Comparison of ENCODE assay signal across 8 cellular contexts in genomic region chr21:39346671-39347327, GRCh38. TPM values are rescaled to one million over a fixed set of nuclear protein-coding genes. Genes with fewer than 3 reads are reported as not detected.
DNase-seq lines count a peak whose midpoint lies in the region; ATAC-seq and TF ChIP-seq lines count a peak whose summit lies in the region.

No MANE protein-coding gene starts in this region.

- DNase-seq in cardiac muscle cell (ENCODE audit: low read depth in 1 of 2, low spot score in 1 of 2) = no peak
- DNase-seq in Right ventricle myocardium inferior (ENCODE audit: missing footprints) = no peak
- no peak for DNase-seq in WTC11 (ENCODE audit: low spot score)
- no peak for DNase-seq in hepatocyte (ENCODE audit: low spot score)
- no peak for DNase-seq in stomach
- DNase-seq in NCI-H1436 treated with DMSO at 0.1 percent for 48 hours (lab: John Stamatoyannopoulos, UW) = no peak
- no peak for DNase-seq in caudate nucleus (lab: John Stamatoyannopoulos, UW)

- POLR2A ChIA-PET in WTC11 (lab: Charles Lee) = interaction anchor here (2.1 kb wide), 1 partner anchor 33 kb away, joined by 10 read pairs; the partner anchor contains the start of gene BRWD1

- TF ChIP-seq POLR2A in stomach (IDR thresholded peaks at IDR 0.05) = no peak

- no peak overlapping the region for H3K27ac ChIP-seq in cardiac muscle cell
- H3K27ac ChIP-seq in hepatocyte = no peak overlapping the region
- peak overlapping the region in 1 of 5 donors; percentile 97 for H3K27ac ChIP-seq in stomach
- H3K27ac ChIP-seq in caudate nucleus (ENCODE audit: low read depth, low read length) = no peak overlapping the region

- no peak for TF ChIP-seq EP300 in stomach (IDR thresholded peaks at IDR 0.05)

- H2AFZ ChIP-seq in hepatocyte = no peak overlapping the region

- intact Hi-C loops in Right ventricle myocardium inferior (cut with DNase I) = no loop called here
- intact Hi-C loops in stomach (cut with DNase I; ENCODE audit: low total_unique reads) = no loop called here

- peak overlapping the region; percentile 80 for H3K4me3 Mint-ChIP-seq in WTC11

- H3K9me3 ChIP-seq in cardiac muscle cell (ENCODE audit: low read depth) (no peaks in the 10 kb centered on the region), hepatocyte (ENCODE audit: low read depth) (no peaks in the 10 kb centered on the region), stomach (no peaks in the 10 kb centered on the region)

- ATAC-seq in Right ventricle myocardium inferior (no peak), WTC11 (no peak), GM19452 (IDR thresholded peaks at IDR 0.05; ENCODE audit: unreplicated experiment) (no peak)

- H3K4me3 ChIP-seq in cardiac muscle cell (peak overlapping the region; percentile 94), hepatocyte (peak overlapping the region; percentile 84), stomach (peak overlapping the region in 3 of 4 donors; percentile 65 to 73 (median 71))

- no peaks in the 10 kb centered on the region for H3K27me3 Mint-ChIP-seq in WTC11 (ENCODE audit: low read depth)

- peaks cover 48% of the 10 kb centered on the region for H3K79me2 ChIP-seq in hepatocyte

- no peak for TF ChIP-seq CTCF in cardiac muscle cell (IDR thresholded peaks at IDR 0.05; ENCODE audit: low read depth, low read length)
- TF ChIP-seq CTCF in WTC11 (IDR thresholded peaks at IDR 0.05) = no peak
- no peak for TF ChIP-seq CTCF in hepatocyte (IDR thresholded peaks at IDR 0.05; ENCODE audit: poor library complexity)
- no peak for TF ChIP-seq CTCF in stomach (IDR thresholded peaks at IDR 0.05)

- H3K27me3 ChIP-seq in cardiac muscle cell (no peaks in the 10 kb centered on the region), hepatocyte (no peaks in the 10 kb centered on the region), stomach (no peaks in the 10 kb centered on the region)

- CTCF ChIA-PET in WTC11 (lab: Charles Lee) = no interaction called here

- H3K9me2 ChIP-seq in hepatocyte (replicated peaks; ENCODE audit: insufficient read depth) = no peaks in the 10 kb centered on the region

- H3K4me1 Mint-ChIP-seq in WTC11 = peaks cover 49% of the 10 kb centered on the region

- peaks cover 40% of the 10 kb centered on the region for H4K20me1 ChIP-seq in hepatocyte (ENCODE audit: insufficient read depth, poor library complexity, severe bottlenecking)

- peak overlapping the region; percentile 87 for H3K4me2 ChIP-seq in hepatocyte

- peaks cover 56% of the 10 kb centered on the region for H3K36me3 Mint-ChIP-seq in WTC11

- H3K36me3 ChIP-seq in cardiac muscle cell (peaks cover 38% of the 10 kb centered on the region), hepatocyte (replicated peaks; ENCODE audit: insufficient read depth, low read depth) (no peaks in the 10 kb centered on the region), stomach (peaks cover 14 to 37% (median 28%) of the 10 kb centered on the region in 4 donors)

- peaks cover 4% of the 10 kb centered on the region; the same call in 1 of the 2 replicates for H3K9me3 Mint-ChIP-seq in WTC11

- H3K4me1 ChIP-seq in cardiac muscle cell (ENCODE audit: low read depth) (peaks cover 27% of the 10 kb centered on the region), hepatocyte (ENCODE audit: insufficient read depth) (peaks cover 24% of the 10 kb centered on the region), stomach (peaks cover 19 to 48% (median 30%) of the 10 kb centered on the region in 4 donors)

- 36% methylated on average over 7 of the region's 7 CpGs for WGBS in hepatocyte (ENCODE audit: low lambda C conversion rate, missing lambda C conversion rate)
- 34 to 45% (median 36%) methylated on average over 7 of the region's 7 CpGs for WGBS in stomach, 5 donors

- H3K27ac Mint-ChIP-seq in WTC11 = peak overlapping the region; percentile 55

TF ChIP-seq in WTC11, 78 proteins besides CTCF, POLR2A, EP300 and RAD21:
- no peak for TF ChIP-seq GTF2I (CRISPR knock-in tag; conservative IDR thresholded peaks at IDR 0.05)

RNA-seq across cellular contexts. Expression of gene HMGN1, which starts 2.1 kb away (rescaled TPM):
- total RNA-seq in cardiac muscle cell (258 and 375 TPM in 2 replicates), Right ventricle myocardium inferior (69.1 TPM), WTC11 (2021) (469 to 522 TPM (median 522 TPM) in 3 replicates), hepatocyte (256 and 282 TPM in 2 replicates), stomach (100 to 1,000 TPM in 4 of 5 donors, 10 to 100 TPM in 1; 39.1 to 321 (median 133) TPM)
- polyA plus RNA-seq in cardiac muscle cell (559 and 612 TPM in 2 replicates), hepatocyte (371 and 385 TPM in 2 replicates), stomach (100 to 1,000 TPM; 128 to 148 (median 129) TPM)

RNA-seq across cellular contexts. Expression of gene BRWD1, which starts 33.4 kb away (rescaled TPM):
- total RNA-seq in cardiac muscle cell (29.2 and 62.8 TPM in 2 replicates), Right ventricle myocardium inferior (29.1 TPM), WTC11 (2021) (48.8 to 53.3 TPM (median 52.5 TPM) in 3 replicates), hepatocyte (45.7 and 48.3 TPM in 2 replicates), stomach (100 to 1,000 TPM in 1 of 5 donors, 10 to 100 TPM in 4; 50.7 to 216 (median 66.5) TPM)
- polyA plus RNA-seq in cardiac muscle cell (32.6 and 42.9 TPM in 2 replicates), hepatocyte (17.4 and 24.0 TPM in 2 replicates), stomach (1 to 10 TPM; 5.9 to 9.1 (median 8.4) TPM)
